In genomic region chr14:100339757-100340453, GRCh38 we compare ENCODE assay signal across 14 cellular contexts. TPM values are rescaled to one million over a fixed set of nuclear protein-coding genes. Genes with fewer than 3 reads are reported as not detected.
DNase-seq lines count a peak whose midpoint lies in the region; ATAC-seq and TF ChIP-seq lines count a peak whose summit lies in the region.
"Had no signal": no experiment of that assay in that cellular context is flagged by ENCODE, and none has a peak within 500 bp of the region (broad histone marks: within the 10 kb centered on the region; RNA-seq: fewer than 3 reads in every experiment).

No MANE protein-coding gene starts in this region.

- peak; percentile 53 for DNase-seq in activated CD8-positive, alpha-beta memory T cell treated with anti-CD3 and anti-CD28 coated beads for 24 hours
- no peak for DNase-seq in activated CD8-positive, alpha-beta memory T cell treated with anti-CD3 and anti-CD28 coated beads, Interleukin-2, amount 50 U/mL, for 4 hours
- DNase-seq in activated CD8-positive, alpha-beta memory T cell treated with anti-CD3 and anti-CD28 coated beads, Interleukin-2, amount 50 U/mL, for 48 hours: peak; percentile 46
- DNase-seq in left lung (no peak), GDM1 (lab: John Stamatoyannopoulos, UW) (no peak), BE2C (no peak)
- DNase-seq: body of pancreas, Kasumi-1, mammary epithelial cell, NCI-H2081 treated with DMSO at 0.1 percent for 48 hours, SK-N-SH had no signal

- no peak overlapping the region for H3K4me3 ChIP-seq in left lung
- H3K4me3 ChIP-seq in subcutaneous abdominal adipose tissue (ENCODE audit: low read depth in 1 of 5, low read length in 5 of 5): no peak overlapping the region
- no peak overlapping the region for H3K4me3 ChIP-seq in BE2C (ENCODE audit: low read depth, low read length)
- H3K4me3 ChIP-seq: body of pancreas, vagina had no signal

- H3K27me3 ChIP-seq in left lung (no peaks in the 10 kb centered on the region), subcutaneous abdominal adipose tissue (ENCODE audit: control insufficient read depth in 5 of 5, insufficient read depth in 4 of 5, low read length in 5 of 5) (no peaks in the 10 kb centered on the region), BE2C (no peaks in the 10 kb centered on the region)
- H3K27me3 ChIP-seq: body of pancreas, vagina had no signal

- ATAC-seq in left lung: no peak
- ATAC-seq in GM18870 (IDR thresholded peaks at IDR 0.05; ENCODE audit: unreplicated experiment): no peak
- ATAC-seq: body of pancreas had no signal

- H3K9me3 ChIP-seq in left lung: no peaks in the 10 kb centered on the region
- no peaks in the 10 kb centered on the region for H3K9me3 ChIP-seq in subcutaneous abdominal adipose tissue (ENCODE audit: control insufficient read depth in 5 of 5, low read length in 5 of 5)
- H3K9me3 ChIP-seq in BE2C: no peaks in the 10 kb centered on the region
- H3K9me3 ChIP-seq: body of pancreas, SK-N-SH, vagina had no signal

- peaks cover 7 to 34% of the 10 kb centered on the region in 2 donors for H3K4me1 ChIP-seq in left lung
- peaks cover 0 to 28% (median 20%) of the 10 kb centered on the region in 5 donors for H3K4me1 ChIP-seq in subcutaneous abdominal adipose tissue (ENCODE audit: control insufficient read depth in 5 of 5, insufficient read depth in 5 of 5, low read length in 5 of 5)
- H3K4me1 ChIP-seq in BE2C: no peaks in the 10 kb centered on the region

- TF ChIP-seq CTCF in left lung (IDR thresholded peaks at IDR 0.05): no peak
- TF ChIP-seq CTCF in BE2C (IDR thresholded peaks at IDR 0.05; ENCODE audit: low read depth, low read length): no peak

- H3K27ac ChIP-seq in left lung: peak overlapping the region; percentile 78 to 91
- peak overlapping the region; percentile 39 for H3K27ac ChIP-seq in subcutaneous abdominal adipose tissue (ENCODE audit: low read depth, low read length)
- H3K27ac ChIP-seq: vagina had no signal

- no peak overlapping the region for H3K9ac ChIP-seq in subcutaneous abdominal adipose tissue (ENCODE audit: low read length in 5 of 5)
- H3K9ac ChIP-seq: SK-N-SH had no signal

- peaks cover 0 to 83% of the 10 kb centered on the region in 2 donors for H3K36me3 ChIP-seq in left lung
- peaks cover 0 to 58% (median 41%) of the 10 kb centered on the region in 5 donors for H3K36me3 ChIP-seq in subcutaneous abdominal adipose tissue (ENCODE audit: control insufficient read depth in 5 of 5, insufficient read depth in 5 of 5, low read length in 5 of 5)
- H3K36me3 ChIP-seq in BE2C: peaks cover 27% of the 10 kb centered on the region

- intact Hi-C loops in left lung (cut with DNase I): no loop called here

RNA-seq across cellular contexts. Expression of gene SLC25A47, which starts 16.8 kb away (rescaled TPM):
- total RNA-seq in left lung: not detected
- not detected for polyA plus RNA-seq in BE2C (2012; ENCODE audit: insufficient read depth, insufficient read length, low read depth)
- total RNA-seq: body of pancreas, mammary epithelial cell, vagina had no signal
- polyA plus RNA-seq: mammary epithelial cell, SK-N-SH had no signal

RNA-seq across cellular contexts. Expression of gene SLC25A29, which starts 33.7 kb away (rescaled TPM):
- 10 to 100 TPM; 56.0 to 80.1 TPM for total RNA-seq in left lung
- polyA plus RNA-seq in BE2C (2012; ENCODE audit: insufficient read depth, insufficient read length, low read depth): 62.2 TPM

RNA-seq across cellular contexts. Expression of gene WDR25, which starts 36.4 kb away (rescaled TPM):
- total RNA-seq in left lung: 10 to 100 TPM in 1 of 2 donors, 1 to 10 TPM in 1; 8.4 to 12.1 TPM
- 76.3 TPM for polyA plus RNA-seq in BE2C (2012; ENCODE audit: insufficient read depth, insufficient read length, low read depth)

Comparison
In these comparisons a context has a peak if more than half of its experiments do, and no peak if none do; other contexts are left out.
1. DNase-seq: peak in activated CD8-positive, alpha-beta memory T cell treated with anti-CD3 and anti-CD28 coated beads for 24 hours (single experiment) and activated CD8-positive, alpha-beta memory T cell treated with anti-CD3 and anti-CD28 coated beads, Interleukin-2, amount 50 U/mL, for 48 hours (single experiment); none in activated CD8-positive, alpha-beta memory T cell treated with anti-CD3 and anti-CD28 coated beads, Interleukin-2, amount 50 U/mL, for 4 hours (single experiment), left lung (0 of 2), GDM1 (single experiment) and BE2C (single experiment).